Comparison of ENCODE assay signal across 26 cellular contexts in genomic region chr2:217723078-217723477, GRCh38.
DNase-seq lines count a peak whose midpoint lies in the region; ATAC-seq and TF ChIP-seq lines count a peak whose summit lies in the region.
"Had no signal": no experiment of that assay in that cellular context is flagged by ENCODE, and none has a peak within 500 bp of the region (broad histone marks: within the 10 kb centered on the region; RNA-seq: fewer than 3 reads in every experiment).

No MANE protein-coding gene starts in this region.

- no peaks in the 10 kb centered on the region for H3K9me3 Mint-ChIP-seq in nephron
- H3K9me3 Mint-ChIP-seq in progenitor cell of endocrine pancreas (ENCODE audit: low read depth) = peaks cover 10% of the 10 kb centered on the region
- H3K9me3 Mint-ChIP-seq: activated naive CD4-positive, alpha-beta T cell treated with anti-CD3 and anti-CD28 coated beads for 36 hours; natural killer cell treated with Interleukin-12 subunit alpha and Interleukin-12 subunit beta and Interleukin-15 and Interleukin-18, amount 100 ng/mL, for 72 hours; stimulated activated naive B cell treated with anti-CD40 and anti-IgM and Interleukin-4, amounts not matched to agents 10 μg/mL and 1 μg/mL and 100 μg/mL, for 72 hours had no signal

- no peaks in the 10 kb centered on the region for H3K27me3 ChIP-seq in aorta (ENCODE audit: control insufficient read depth in 1 of 2, insufficient read depth in 2 of 2, low read length in 1 of 2)
- H3K27me3 ChIP-seq: esophagus muscularis mucosa, thyroid gland had no signal

- no peak overlapping the region for H3K27ac ChIP-seq in aorta (ENCODE audit: low read depth in 1 of 2, low read length in 2 of 2)
- H3K27ac ChIP-seq: esophagus muscularis mucosa, psoas muscle, thyroid gland had no signal

- H3K4me1 Mint-ChIP-seq in nephron (peaks cover 21% of the 10 kb centered on the region), progenitor cell of endocrine pancreas (ENCODE audit: low read depth) (no peaks in the 10 kb centered on the region)
- H3K4me1 Mint-ChIP-seq: stimulated activated naive B cell treated with anti-CD40 and anti-IgM and Interleukin-4, amounts not matched to agents 10 μg/mL and 1 μg/mL and 100 μg/mL, for 72 hours had no signal

- H3K27ac Mint-ChIP-seq in nephron (peak overlapping the region; percentile 56 to 76 (median 62)), progenitor cell of endocrine pancreas (no peak overlapping the region)
- H3K27ac Mint-ChIP-seq: activated naive CD4-positive, alpha-beta T cell treated with anti-CD3 and anti-CD28 coated beads for 36 hours; natural killer cell treated with Interleukin-12 subunit alpha and Interleukin-12 subunit beta and Interleukin-15 and Interleukin-18, amount 100 ng/mL, for 72 hours; stimulated activated naive B cell treated with anti-CD40 and anti-IgM and Interleukin-4, amounts not matched to agents 10 μg/mL and 1 μg/mL and 100 μg/mL, for 72 hours had no signal

- intact Hi-C loops in aorta (cut with DNase I) = no loop called here

- H3K27me3 Mint-ChIP-seq in nephron (ENCODE audit: low read depth) = peaks cover 6% of the 10 kb centered on the region
- peaks cover 8% of the 10 kb centered on the region for H3K27me3 Mint-ChIP-seq in progenitor cell of endocrine pancreas

- ATAC-seq in GM19324 (IDR thresholded peaks at IDR 0.05; ENCODE audit: low FRiP score, unreplicated experiment) (no peak), aorta (ENCODE audit: low FRiP score) (no peak)
- ATAC-seq: activated CD4-positive, CD25-positive, alpha-beta regulatory T cell treated with anti-CD3 and anti-CD28 coated beads, Interleukin-2, amount 50 U/mL, for 24 hours; natural killer cell treated with Interleukin-12 subunit alpha and Interleukin-12 subunit beta and Interleukin-15 and Interleukin-18, amount 100 ng/mL, for 72 hours; psoas muscle; stimulated activated naive B cell treated with anti-CD40 and anti-IgM and Interleukin-4, amounts not matched to agents 10 μg/mL and 1 μg/mL and 100 μg/mL, for 72 hours had no signal

- H3K4me1 ChIP-seq in aorta (ENCODE audit: control insufficient read depth in 1 of 2, insufficient read depth in 2 of 2, low read length in 2 of 2) = no peaks in the 10 kb centered on the region
- H3K4me1 ChIP-seq: esophagus muscularis mucosa, psoas muscle, thyroid gland had no signal

- peaks cover 0 to 10% of the 10 kb centered on the region in 2 donors for H3K36me3 ChIP-seq in aorta (ENCODE audit: control insufficient read depth in 1 of 2, insufficient read depth in 2 of 2, low read length in 1 of 2)
- H3K36me3 ChIP-seq: thyroid gland had no signal

- H3K36me3 Mint-ChIP-seq in nephron (ENCODE audit: low read depth) (peaks cover 8% of the 10 kb centered on the region), progenitor cell of endocrine pancreas (ENCODE audit: insufficient read depth) (no peaks in the 10 kb centered on the region)
- H3K36me3 Mint-ChIP-seq: natural killer cell treated with Interleukin-12 subunit alpha and Interleukin-12 subunit beta and Interleukin-15 and Interleukin-18, amount 100 ng/mL, for 72 hours; stimulated activated naive B cell treated with anti-CD40 and anti-IgM and Interleukin-4, amounts not matched to agents 10 μg/mL and 1 μg/mL and 100 μg/mL, for 72 hours had no signal

- TF ChIP-seq CTCF in AG09309 (IDR thresholded peaks at IDR 0.05; ENCODE audit: control insufficient read depth, insufficient read depth, low read depth, low read length, missing control alignments) (no peak), nephron (IDR thresholded peaks at IDR 0.05; ENCODE audit: unreplicated experiment in 3 of 3) (no peak), progenitor cell of endocrine pancreas (IDR thresholded peaks at IDR 0.05; ENCODE audit: unreplicated experiment) (no peak)

- H3K9me3 ChIP-seq in aorta (ENCODE audit: control insufficient read depth, low read length) = peaks cover 1% of the 10 kb centered on the region
- H3K9me3 ChIP-seq: esophagus muscularis mucosa, psoas muscle, thyroid gland had no signal

- WGBS in aorta, 2 donors = 66 to 67% methylated on average over 7 of the region's 7 CpGs

- no peak overlapping the region for H3K4me3 ChIP-seq in AG09309 (ENCODE audit: control insufficient read depth, low read depth, low read length)
- no peak overlapping the region for H3K4me3 ChIP-seq in aorta (ENCODE audit: low read length in 2 of 2)
- H3K4me3 ChIP-seq: esophagus muscularis mucosa, psoas muscle, thyroid gland had no signal

- peak; percentile 74 for DNase-seq in AG09309 (ENCODE audit: low read depth)
- peak; percentile 62 for DNase-seq in GM04504 (ENCODE audit: low read depth)
- peak; percentile 83 for DNase-seq in dedifferentiated amniotic fluid mesenchymal stem cell (ENCODE audit: extremely low spot score)
- no peak for DNase-seq in aorta
- no peak for DNase-seq in NCI-H748 (lab: John Stamatoyannopoulos, UW; ENCODE audit: unreplicated experiment)
- DNase-seq in progenitor cell of endocrine pancreas (ENCODE audit: low spot score, unreplicated experiment) = no peak
- DNase-seq: activated naive CD4-positive, alpha-beta T cell treated with anti-CD3 and anti-CD28 coated beads for 36 hours; activated T-cell treated with anti-CD3 and anti-CD28 coated beads, Interleukin-2, amount 50 U/mL, for 48 hours; AML-193; DMS53; effector memory CD4-positive, alpha-beta T cell; glutamatergic neuron; GOT3; left cardiac atrium; NCI-H1092 treated with DMSO at 0.1 percent for 48 hours; NCI-H2081; psoas muscle; Right ventricle myocardium superior; stimulated activated naive B cell treated with anti-CD40 and anti-IgM and Interleukin-4, amounts not matched to agents 10 μg/mL and 1 μg/mL and 100 μg/mL, for 72 hours; SW 1271; thyroid gland had no signal

- H3K4me3 Mint-ChIP-seq in nephron (no peak overlapping the region), progenitor cell of endocrine pancreas (ENCODE audit: low read depth) (no peak overlapping the region)
- H3K4me3 Mint-ChIP-seq: activated naive CD4-positive, alpha-beta T cell treated with anti-CD3 and anti-CD28 coated beads for 36 hours; natural killer cell treated with Interleukin-12 subunit alpha and Interleukin-12 subunit beta and Interleukin-15 and Interleukin-18, amount 100 ng/mL, for 72 hours; stimulated activated naive B cell treated with anti-CD40 and anti-IgM and Interleukin-4, amounts not matched to agents 10 μg/mL and 1 μg/mL and 100 μg/mL, for 72 hours had no signal

Comparison
In these comparisons a context has a peak if more than half of its experiments do, and no peak if none do; other contexts are left out.
1. DNase-seq: peak in AG09309 (single experiment), GM04504 (single experiment) and dedifferentiated amniotic fluid mesenchymal stem cell (single experiment); none in aorta (0 of 2), NCI-H748 (single experiment) and progenitor cell of endocrine pancreas (single experiment).